ENCODE assay signal across 1 cellular context in the genomic region with DNA sequence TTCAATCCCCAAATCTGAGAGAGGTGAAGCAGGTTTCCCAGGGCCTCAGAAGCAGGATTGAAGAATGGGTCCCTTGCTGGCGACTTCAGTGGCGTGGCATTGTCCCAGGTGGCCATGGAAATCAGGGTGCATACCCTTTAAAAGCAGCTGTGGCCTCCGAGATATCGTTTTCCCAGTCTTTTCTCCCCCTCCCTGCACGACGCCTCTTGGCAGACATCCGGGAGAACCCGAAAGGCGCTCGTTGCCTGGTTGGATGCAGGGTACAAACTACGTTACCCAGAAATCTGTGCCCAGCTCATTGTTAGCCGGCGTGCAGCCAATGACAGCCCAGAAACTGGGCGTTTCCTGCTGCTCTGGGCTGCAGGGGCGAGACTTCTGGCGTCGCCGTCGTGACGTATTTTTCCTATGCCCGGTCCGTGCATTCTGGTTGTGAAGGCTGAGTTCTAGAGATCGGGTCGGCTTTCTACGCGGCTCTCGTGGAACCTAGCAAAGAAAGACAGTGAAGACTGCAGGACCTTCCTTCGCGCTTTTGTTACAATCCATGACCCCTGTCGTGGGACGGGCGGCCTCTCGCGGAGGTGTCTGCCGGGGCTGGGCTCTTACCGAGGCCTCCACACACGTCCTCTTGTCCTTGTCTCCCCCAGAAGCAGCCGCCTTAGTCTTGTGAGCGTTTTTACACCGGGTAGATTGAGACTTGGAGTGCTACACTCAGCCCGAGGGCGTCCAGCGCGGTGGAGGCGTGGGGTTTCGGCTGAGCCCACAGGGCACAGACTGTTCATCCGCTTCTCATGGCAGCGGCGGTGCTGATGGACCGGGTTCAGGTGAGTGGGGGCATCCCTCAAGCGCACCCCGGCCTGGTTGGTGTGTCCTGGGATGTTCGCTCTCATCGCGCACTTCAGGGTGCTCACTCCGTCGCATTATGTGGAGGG.
TF ChIP-seq lines count a peak whose summit lies in the region.

A gene (plus strand): TSS at position 395 of the 929 bp plus-strand sequence. CDS start 394 bp downstream, at position 789.

TF ChIP-seq in K562, 482 proteins besides CTCF, POLR2A, EP300 and RAD21 (continued from another document and continues in another):
- TF ChIP-seq, protein P1, sequence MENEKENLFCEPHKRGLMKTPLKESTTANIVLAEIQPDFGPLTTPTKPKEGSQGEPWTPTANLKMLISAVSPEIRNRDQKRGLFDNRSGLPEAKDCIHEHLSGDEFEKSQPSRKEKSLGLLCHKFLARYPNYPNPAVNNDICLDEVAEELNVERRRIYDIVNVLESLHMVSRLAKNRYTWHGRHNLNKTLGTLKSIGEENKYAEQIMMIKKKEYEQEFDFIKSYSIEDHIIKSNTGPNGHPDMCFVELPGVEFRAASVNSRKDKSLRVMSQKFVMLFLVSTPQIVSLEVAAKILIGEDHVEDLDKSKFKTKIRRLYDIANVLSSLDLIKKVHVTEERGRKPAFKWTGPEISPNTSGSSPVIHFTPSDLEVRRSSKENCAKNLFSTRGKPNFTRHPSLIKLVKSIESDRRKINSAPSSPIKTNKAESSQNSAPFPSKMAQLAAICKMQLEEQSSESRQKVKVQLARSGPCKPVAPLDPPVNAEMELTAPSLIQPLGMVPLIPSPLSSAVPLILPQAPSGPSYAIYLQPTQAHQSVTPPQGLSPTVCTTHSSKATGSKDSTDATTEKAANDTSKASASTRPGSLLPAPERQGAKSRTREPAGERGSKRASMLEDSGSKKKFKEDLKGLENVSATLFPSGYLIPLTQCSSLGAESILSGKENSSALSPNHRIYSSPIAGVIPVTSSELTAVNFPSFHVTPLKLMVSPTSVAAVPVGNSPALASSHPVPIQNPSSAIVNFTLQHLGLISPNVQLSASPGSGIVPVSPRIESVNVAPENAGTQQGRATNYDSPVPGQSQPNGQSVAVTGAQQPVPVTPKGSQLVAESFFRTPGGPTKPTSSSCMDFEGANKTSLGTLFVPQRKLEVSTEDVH (IDR thresholded peaks at IDR 0.05; ENCODE audit: low read depth, partially characterized antibody): peak; percentile 25
- peak; percentile 36; the same call in 1 of the 2 replicates for TF ChIP-seq POLR2AphosphoS5 (IDR thresholded peaks at IDR 0.05; ENCODE audit: control insufficient read depth, insufficient read depth, low read depth, low read length)
- peak; percentile 58 for TF ChIP-seq NFYB (IDR thresholded peaks at IDR 0.05; ENCODE audit: extremely low read depth, insufficient read length)
- TF ChIP-seq STAG1 (CRISPR knock-in tag; IDR thresholded peaks at IDR 0.05; ENCODE audit: borderline replicate concordance): 0 out of 2 replicates have a peak, but pooled peaks have one; percentile 6
- TF ChIP-seq, protein P2, sequence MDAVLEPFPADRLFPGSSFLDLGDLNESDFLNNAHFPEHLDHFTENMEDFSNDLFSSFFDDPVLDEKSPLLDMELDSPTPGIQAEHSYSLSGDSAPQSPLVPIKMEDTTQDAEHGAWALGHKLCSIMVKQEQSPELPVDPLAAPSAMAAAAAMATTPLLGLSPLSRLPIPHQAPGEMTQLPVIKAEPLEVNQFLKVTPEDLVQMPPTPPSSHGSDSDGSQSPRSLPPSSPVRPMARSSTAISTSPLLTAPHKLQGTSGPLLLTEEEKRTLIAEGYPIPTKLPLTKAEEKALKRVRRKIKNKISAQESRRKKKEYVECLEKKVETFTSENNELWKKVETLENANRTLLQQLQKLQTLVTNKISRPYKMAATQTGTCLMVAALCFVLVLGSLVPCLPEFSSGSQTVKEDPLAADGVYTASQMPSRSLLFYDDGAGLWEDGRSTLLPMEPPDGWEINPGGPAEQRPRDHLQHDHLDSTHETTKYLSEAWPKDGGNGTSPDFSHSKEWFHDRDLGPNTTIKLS (IDR thresholded peaks at IDR 0.05; ENCODE audit: borderline replicate concordance, low read depth): peak; percentile 76
- TF ChIP-seq, protein P3, sequence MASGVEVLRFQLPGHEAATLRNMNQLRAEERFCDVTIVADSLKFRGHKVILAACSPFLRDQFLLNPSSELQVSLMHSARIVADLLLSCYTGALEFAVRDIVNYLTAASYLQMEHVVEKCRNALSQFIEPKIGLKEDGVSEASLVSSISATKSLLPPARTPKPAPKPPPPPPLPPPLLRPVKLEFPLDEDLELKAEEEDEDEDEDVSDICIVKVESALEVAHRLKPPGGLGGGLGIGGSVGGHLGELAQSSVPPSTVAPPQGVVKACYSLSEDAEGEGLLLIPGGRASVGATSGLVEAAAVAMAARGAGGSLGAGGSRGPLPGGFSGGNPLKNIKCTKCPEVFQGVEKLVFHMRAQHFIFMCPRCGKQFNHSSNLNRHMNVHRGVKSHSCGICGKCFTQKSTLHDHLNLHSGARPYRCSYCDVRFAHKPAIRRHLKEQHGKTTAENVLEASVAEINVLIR (CRISPR knock-in tag; IDR thresholded peaks at IDR 0.05): peak; percentile 89
- TF ChIP-seq KLF1 (tag; IDR thresholded peaks at IDR 0.05): peak; percentile 92
- TF ChIP-seq STAT5B (CRISPR knock-in tag; IDR thresholded peaks at IDR 0.05): no peak
- TF ChIP-seq JUND (IDR thresholded peaks at IDR 0.05; ENCODE audit: borderline replicate concordance, low read depth, low read length): peak; percentile 39; the same call in 1 of the 2 replicates
- no peak for TF ChIP-seq JUND (tag; IDR thresholded peaks at IDR 0.05; ENCODE audit: borderline replicate concordance, low read depth, low read length)
- no peak for TF ChIP-seq FIP1L1 (IDR thresholded peaks at IDR 0.05; ENCODE audit: low read depth, low read length, poor library complexity, severe bottlenecking)
- no peak for TF ChIP-seq FOXK1 (CRISPR knock-in tag; IDR thresholded peaks at IDR 0.05; ENCODE audit: borderline replicate concordance)
- peak; percentile 11; the same call in 1 of the 2 replicates for TF ChIP-seq RFX1 (IDR thresholded peaks at IDR 0.05)
- TF ChIP-seq ZKSCAN8 (CRISPR knock-in tag; IDR thresholded peaks at IDR 0.05): no peak
- peak in 1 of 2 experiments; percentile 76; a peak in 1 of 4 replicates for TF ChIP-seq SRF (CRISPR knock-in tag; IDR thresholded peaks at IDR 0.05)
- TF ChIP-seq STAT5A (IDR thresholded peaks at IDR 0.05; ENCODE audit: borderline replicate concordance, low read length): no peak
- TF ChIP-seq, protein P4, sequence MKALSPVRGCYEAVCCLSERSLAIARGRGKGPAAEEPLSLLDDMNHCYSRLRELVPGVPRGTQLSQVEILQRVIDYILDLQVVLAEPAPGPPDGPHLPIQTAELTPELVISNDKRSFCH (CRISPR knock-in tag; IDR thresholded peaks at IDR 0.05): no peak
- TF ChIP-seq, protein P4 (tag; IDR thresholded peaks at IDR 0.05): no peak
- TF ChIP-seq MAFG (tag; conservative IDR thresholded peaks at IDR 0.05): no peak
- TF ChIP-seq, protein P5, sequence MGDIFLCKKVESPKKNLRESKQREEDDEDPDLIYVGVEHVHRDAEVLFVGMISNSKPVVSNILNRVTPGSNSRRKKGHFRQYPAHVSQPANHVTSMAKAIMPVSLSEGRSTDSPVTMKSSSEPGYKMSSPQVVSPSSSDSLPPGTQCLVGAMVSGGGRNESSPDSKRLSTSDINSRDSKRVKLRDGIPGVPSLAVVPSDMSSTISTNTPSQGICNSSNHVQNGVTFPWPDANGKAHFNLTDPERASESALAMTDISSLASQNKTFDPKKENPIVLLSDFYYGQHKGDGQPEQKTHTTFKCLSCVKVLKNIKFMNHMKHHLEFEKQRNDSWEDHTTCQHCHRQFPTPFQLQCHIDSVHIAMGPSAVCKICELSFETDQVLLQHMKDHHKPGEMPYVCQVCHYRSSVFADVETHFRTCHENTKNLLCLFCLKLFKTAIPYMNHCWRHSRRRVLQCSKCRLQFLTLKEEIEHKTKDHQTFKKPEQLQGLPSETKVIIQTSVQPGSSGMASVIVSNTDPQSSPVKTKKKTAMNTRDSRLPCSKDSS (IDR thresholded peaks at IDR 0.05; ENCODE audit: low read depth, partially characterized antibody): no peak
- no peak for TF ChIP-seq ETS2 (tag; IDR thresholded peaks at IDR 0.05; ENCODE audit: borderline replicate concordance, poor library complexity, severe bottlenecking)
- peak; percentile 73 for TF ChIP-seq ATF1 (CRISPR knock-in tag; IDR thresholded peaks at IDR 0.05)
- peak; percentile 98 for TF ChIP-seq ATF1 (tag; IDR thresholded peaks at IDR 0.05)
- no peak for TF ChIP-seq ZFP30 (CRISPR knock-in tag; IDR thresholded peaks at IDR 0.05; ENCODE audit: borderline replicate concordance)
- TF ChIP-seq CBX1 (IDR thresholded peaks at IDR 0.05; ENCODE audit: low read depth): peak; percentile 42; the same call in 1 of the 2 replicates
- peak in 1 of 2 experiments; percentile 44; a peak in 1 of 4 replicates for TF ChIP-seq TBL1XR1 (IDR thresholded peaks at IDR 0.05; ENCODE audit: low read length in 2 of 2)
- TF ChIP-seq SIN3B (IDR thresholded peaks at IDR 0.05; ENCODE audit: low read depth): peak; percentile 86
- peak; percentile 22; the same call in 1 of the 2 replicates for TF ChIP-seq CHD2 (IDR thresholded peaks at IDR 0.05; ENCODE audit: low read depth, low read length)
- TF ChIP-seq, protein P6, sequence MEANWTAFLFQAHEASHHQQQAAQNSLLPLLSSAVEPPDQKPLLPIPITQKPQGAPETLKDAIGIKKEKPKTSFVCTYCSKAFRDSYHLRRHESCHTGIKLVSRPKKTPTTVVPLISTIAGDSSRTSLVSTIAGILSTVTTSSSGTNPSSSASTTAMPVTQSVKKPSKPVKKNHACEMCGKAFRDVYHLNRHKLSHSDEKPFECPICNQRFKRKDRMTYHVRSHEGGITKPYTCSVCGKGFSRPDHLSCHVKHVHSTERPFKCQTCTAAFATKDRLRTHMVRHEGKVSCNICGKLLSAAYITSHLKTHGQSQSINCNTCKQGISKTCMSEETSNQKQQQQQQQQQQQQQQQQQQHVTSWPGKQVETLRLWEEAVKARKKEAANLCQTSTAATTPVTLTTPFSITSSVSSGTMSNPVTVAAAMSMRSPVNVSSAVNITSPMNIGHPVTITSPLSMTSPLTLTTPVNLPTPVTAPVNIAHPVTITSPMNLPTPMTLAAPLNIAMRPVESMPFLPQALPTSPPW (CRISPR knock-in tag; IDR thresholded peaks at IDR 0.05): peak; percentile 79
- TF ChIP-seq, protein P7, sequence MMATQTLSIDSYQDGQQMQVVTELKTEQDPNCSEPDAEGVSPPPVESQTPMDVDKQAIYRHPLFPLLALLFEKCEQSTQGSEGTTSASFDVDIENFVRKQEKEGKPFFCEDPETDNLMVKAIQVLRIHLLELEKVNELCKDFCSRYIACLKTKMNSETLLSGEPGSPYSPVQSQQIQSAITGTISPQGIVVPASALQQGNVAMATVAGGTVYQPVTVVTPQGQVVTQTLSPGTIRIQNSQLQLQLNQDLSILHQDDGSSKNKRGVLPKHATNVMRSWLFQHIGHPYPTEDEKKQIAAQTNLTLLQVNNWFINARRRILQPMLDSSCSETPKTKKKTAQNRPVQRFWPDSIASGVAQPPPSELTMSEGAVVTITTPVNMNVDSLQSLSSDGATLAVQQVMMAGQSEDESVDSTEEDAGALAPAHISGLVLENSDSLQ (IDR thresholded peaks at IDR 0.05): peak; percentile 63
- TF ChIP-seq RBM39 (optimal IDR thresholded peaks at IDR 0.05; ENCODE audit: low read depth, low read length): no peak
- no peak for TF ChIP-seq RB1 (IDR thresholded peaks at IDR 0.05; ENCODE audit: low read depth)
- TF ChIP-seq PRPF4 (IDR thresholded peaks at IDR 0.05; ENCODE audit: insufficient read depth, low read depth, low read length, poor library complexity, severe bottlenecking): no peak
- peak; percentile 67; the same call in 1 of the 2 replicates for TF ChIP-seq ETV1 (tag; conservative IDR thresholded peaks at IDR 0.05; ENCODE audit: low read depth)
- peak in 1 of 2 experiments; percentile 27; a peak in 1 of 4 replicates for TF ChIP-seq RCOR1 (IDR thresholded peaks at IDR 0.05; ENCODE audit: borderline replicate concordance in 1 of 2, low read depth in 2 of 2, low read length in 2 of 2)
- peak; percentile 45; the same call in 1 of the 2 replicates for TF ChIP-seq CBFA2T3 (IDR thresholded peaks at IDR 0.05)
- no peak for TF ChIP-seq NELFE (IDR thresholded peaks at IDR 0.05; ENCODE audit: insufficient read depth, insufficient read length)
- no peak for TF ChIP-seq EGR1 (conservative IDR thresholded peaks at IDR 0.05)
- TF ChIP-seq, protein P8, sequence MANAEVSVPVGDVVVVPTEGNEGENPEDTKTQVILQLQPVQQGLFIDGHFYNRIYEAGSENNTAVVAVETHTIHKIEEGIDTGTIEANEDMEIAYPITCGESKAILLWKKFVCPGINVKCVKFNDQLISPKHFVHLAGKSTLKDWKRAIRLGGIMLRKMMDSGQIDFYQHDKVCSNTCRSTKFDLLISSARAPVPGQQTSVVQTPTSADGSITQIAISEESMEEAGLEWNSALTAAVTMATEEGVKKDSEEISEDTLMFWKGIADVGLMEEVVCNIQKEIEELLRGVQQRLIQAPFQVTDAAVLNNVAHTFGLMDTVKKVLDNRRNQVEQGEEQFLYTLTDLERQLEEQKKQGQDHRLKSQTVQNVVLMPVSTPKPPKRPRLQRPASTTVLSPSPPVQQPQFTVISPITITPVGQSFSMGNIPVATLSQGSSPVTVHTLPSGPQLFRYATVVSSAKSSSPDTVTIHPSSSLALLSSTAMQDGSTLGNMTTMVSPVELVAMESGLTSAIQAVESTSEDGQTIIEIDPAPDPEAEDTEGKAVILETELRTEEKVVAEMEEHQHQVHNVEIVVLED (CRISPR knock-in tag; IDR thresholded peaks at IDR 0.05): peak; percentile 69
- no peak for TF ChIP-seq ZNF766 (CRISPR knock-in tag; conservative IDR thresholded peaks at IDR 0.05)
- TF ChIP-seq ZNF12 (CRISPR knock-in tag; IDR thresholded peaks at IDR 0.05): 0 out of 2 replicates have a peak, but pooled peaks have one; percentile 27
- no peak for TF ChIP-seq MYNN (IDR thresholded peaks at IDR 0.05)
- no peak for TF ChIP-seq MYNN (CRISPR knock-in tag; IDR thresholded peaks at IDR 0.05)
- TF ChIP-seq, protein P9, sequence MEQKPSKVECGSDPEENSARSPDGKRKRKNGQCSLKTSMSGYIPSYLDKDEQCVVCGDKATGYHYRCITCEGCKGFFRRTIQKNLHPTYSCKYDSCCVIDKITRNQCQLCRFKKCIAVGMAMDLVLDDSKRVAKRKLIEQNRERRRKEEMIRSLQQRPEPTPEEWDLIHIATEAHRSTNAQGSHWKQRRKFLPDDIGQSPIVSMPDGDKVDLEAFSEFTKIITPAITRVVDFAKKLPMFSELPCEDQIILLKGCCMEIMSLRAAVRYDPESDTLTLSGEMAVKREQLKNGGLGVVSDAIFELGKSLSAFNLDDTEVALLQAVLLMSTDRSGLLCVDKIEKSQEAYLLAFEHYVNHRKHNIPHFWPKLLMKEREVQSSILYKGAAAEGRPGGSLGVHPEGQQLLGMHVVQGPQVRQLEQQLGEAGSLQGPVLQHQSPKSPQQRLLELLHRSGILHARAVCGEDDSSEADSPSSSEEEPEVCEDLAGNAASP (IDR thresholded peaks at IDR 0.05): no peak
- TF ChIP-seq BHLHE40 (IDR thresholded peaks at IDR 0.05; ENCODE audit: low read length): peak; percentile 23; the same call in 1 of the 2 replicates
- TF ChIP-seq SOX6 (IDR thresholded peaks at IDR 0.05): 0 out of 2 replicates have a peak, but pooled peaks have one; percentile 27
- TF ChIP-seq, protein P10, sequence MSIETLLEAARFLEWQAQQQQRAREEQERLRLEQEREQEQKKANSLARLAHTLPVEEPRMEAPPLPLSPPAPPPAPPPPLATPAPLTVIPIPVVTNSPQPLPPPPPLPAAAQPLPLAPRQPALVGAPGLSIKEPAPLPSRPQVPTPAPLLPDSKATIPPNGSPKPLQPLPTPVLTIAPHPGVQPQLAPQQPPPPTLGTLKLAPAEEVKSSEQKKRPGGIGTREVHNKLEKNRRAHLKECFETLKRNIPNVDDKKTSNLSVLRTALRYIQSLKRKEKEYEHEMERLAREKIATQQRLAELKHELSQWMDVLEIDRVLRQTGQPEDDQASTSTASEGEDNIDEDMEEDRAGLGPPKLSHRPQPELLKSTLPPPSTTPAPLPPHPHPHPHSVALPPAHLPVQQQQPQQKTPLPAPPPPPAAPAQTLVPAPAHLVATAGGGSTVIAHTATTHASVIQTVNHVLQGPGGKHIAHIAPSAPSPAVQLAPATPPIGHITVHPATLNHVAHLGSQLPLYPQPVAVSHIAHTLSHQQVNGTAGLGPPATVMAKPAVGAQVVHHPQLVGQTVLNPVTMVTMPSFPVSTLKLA (conservative IDR thresholded peaks at IDR 0.05): peak; percentile 66 to 82
